7 cellular contexts compared by ENCODE assay signal in genomic region chr3:132600614-132601013, GRCh38. TPM values are rescaled to one million over a fixed set of nuclear protein-coding genes. Genes with fewer than 3 reads are reported as not detected.
"Had no signal": no experiment of that assay in that cellular context is flagged by ENCODE, and none has a peak within 500 bp of the region (broad histone marks: within the 10 kb centered on the region; RNA-seq: fewer than 3 reads in every experiment).

No MANE protein-coding gene starts in this region.

RNA-seq across cellular contexts. Expression of gene ACKR4, which starts 3.5 kb away (rescaled TPM):
- total RNA-seq: kidney epithelial cell; myocyte; natural killer cell treated with Interleukin-12 subunit alpha and Interleukin-12 subunit beta and Interleukin-15 and Interleukin-18, amount 100 ng/mL, for 72 hours; progenitor cell of endocrine pancreas; vagina had no signal
- polyA plus RNA-seq: naive thymus-derived CD4-positive, alpha-beta T cell; neural cell had no signal
